In the genomic region with DNA sequence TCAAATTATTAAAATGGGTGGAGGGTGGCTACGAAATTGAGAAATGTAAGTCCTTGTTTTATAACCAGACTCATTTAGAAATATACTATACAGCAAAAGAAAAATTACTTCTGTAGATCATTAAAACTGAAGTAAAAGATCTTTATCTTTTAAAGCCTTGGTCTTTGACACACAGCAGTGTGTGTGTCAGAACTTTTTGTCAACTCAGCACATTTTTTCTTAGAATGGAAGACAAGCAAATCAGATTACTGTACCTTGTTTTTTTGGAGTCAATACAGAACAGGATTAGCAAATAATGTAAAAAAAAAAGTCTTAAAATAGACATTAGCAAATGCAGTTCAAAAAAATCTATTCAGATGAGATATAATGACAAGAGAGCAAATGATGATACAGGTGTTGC, we compare ENCODE assay signal across 2 cellular contexts.
TF ChIP-seq lines count a peak whose summit lies in the region.

No MANE protein-coding gene starts in this region.

TF ChIP-seq in A549, 52 proteins besides CTCF, POLR2A, EP300 and RAD21:
- no peak for TF ChIP-seq EHMT2 (IDR thresholded peaks at IDR 0.05; ENCODE audit: low read depth)
- no peak for TF ChIP-seq CBX8 (IDR thresholded peaks at IDR 0.05)
- TF ChIP-seq SREBF2 (IDR thresholded peaks at IDR 0.05): no peak
- TF ChIP-seq MAFK (IDR thresholded peaks at IDR 0.05; ENCODE audit: partially characterized antibody): peak; percentile 98
- no peak for TF ChIP-seq KDM1A (IDR thresholded peaks at IDR 0.05; ENCODE audit: low read depth)
- no peak for TF ChIP-seq ZC3H11A (IDR thresholded peaks at IDR 0.05)
- no peak for TF ChIP-seq CHD2 (IDR thresholded peaks at IDR 0.05; ENCODE audit: low read length, partially characterized antibody)
- TF ChIP-seq, protein P1, sequence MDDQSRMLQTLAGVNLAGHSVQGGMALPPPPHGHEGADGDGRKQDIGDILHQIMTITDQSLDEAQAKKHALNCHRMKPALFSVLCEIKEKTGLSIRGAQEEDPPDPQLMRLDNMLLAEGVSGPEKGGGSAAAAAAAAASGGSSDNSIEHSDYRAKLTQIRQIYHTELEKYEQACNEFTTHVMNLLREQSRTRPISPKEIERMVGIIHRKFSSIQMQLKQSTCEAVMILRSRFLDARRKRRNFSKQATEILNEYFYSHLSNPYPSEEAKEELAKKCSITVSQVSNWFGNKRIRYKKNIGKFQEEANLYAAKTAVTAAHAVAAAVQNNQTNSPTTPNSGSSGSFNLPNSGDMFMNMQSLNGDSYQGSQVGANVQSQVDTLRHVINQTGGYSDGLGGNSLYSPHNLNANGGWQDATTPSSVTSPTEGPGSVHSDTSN (IDR thresholded peaks at IDR 0.05): no peak
TF ChIP-seq in A549: peak in this region for 1.

TF ChIP-seq in K562, 482 proteins besides CTCF, POLR2A, EP300 and RAD21:
- TF ChIP-seq MAFK (IDR thresholded peaks at IDR 0.05; ENCODE audit: low read length): peak; percentile 99
- peak; percentile 99 for TF ChIP-seq MAFF (IDR thresholded peaks at IDR 0.05; ENCODE audit: low read length)
- TF ChIP-seq HNRNPLL (IDR thresholded peaks at IDR 0.05; ENCODE audit: low read depth, low read length, poor library complexity, severe bottlenecking): no peak
- TF ChIP-seq KLF16 (IDR thresholded peaks at IDR 0.05): no peak
- TF ChIP-seq ZNF134 (CRISPR knock-in tag; conservative IDR thresholded peaks at IDR 0.05): no peak
- TF ChIP-seq ZNF316 (IDR thresholded peaks at IDR 0.05): peak; percentile 98
- peak; percentile 97 for TF ChIP-seq MAFG (tag; conservative IDR thresholded peaks at IDR 0.05)
- peak; percentile 95 for TF ChIP-seq C11orf30 (IDR thresholded peaks at IDR 0.05; ENCODE audit: low read depth)
- TF ChIP-seq DIDO1 (tag; IDR thresholded peaks at IDR 0.05; ENCODE audit: low read depth): no peak
